Comparison of ENCODE assay signal across 16 cellular contexts in genomic region chr7:9608560-9608959, GRCh38.
DNase-seq lines count a peak whose midpoint lies in the region; ATAC-seq, FAIRE-seq and TF ChIP-seq lines count a peak whose summit lies in the region.
"Had no signal": no experiment of that assay in that cellular context is flagged by ENCODE, and none has a peak within 500 bp of the region (broad histone marks: within the 10 kb centered on the region; RNA-seq: fewer than 3 reads in every experiment).

No MANE protein-coding gene starts in this region.

- TF ChIP-seq CTCF in RWPE2 (IDR thresholded peaks at IDR 0.05; ENCODE audit: poor library complexity, severe bottlenecking): no peak
- no peak for TF ChIP-seq CTCF in epithelial cell of esophagus (IDR thresholded peaks at IDR 0.05; ENCODE audit: insufficient read depth, low read depth, low read length, missing control alignments)

- H3K27me3 ChIP-seq in RWPE2 (ENCODE audit: insufficient read depth, poor library complexity, severe bottlenecking): no peaks in the 10 kb centered on the region
- H3K27me3 ChIP-seq: BLaER1 had no signal

- peak; percentile 68; the same call in 1 of the 3 replicates for ATAC-seq in RWPE2 (ENCODE audit: low read depth)
- no peak for ATAC-seq in activated T-cell treated with anti-CD3 and anti-CD28 coated beads, Interleukin-2, amount 50 U/mL, for 72 hours (replicated peaks in 1 of 2)
- ATAC-seq in GM21717 (IDR thresholded peaks at IDR 0.05; ENCODE audit: unreplicated experiment): no peak
- ATAC-seq in GM21423 (IDR thresholded peaks at IDR 0.05; ENCODE audit: unreplicated experiment): no peak
- ATAC-seq: K562 had no signal

- no peak overlapping the region for H3K4me3 ChIP-seq in RWPE2 (ENCODE audit: severe bottlenecking)
- H3K4me3 ChIP-seq in epithelial cell of esophagus (ENCODE audit: low read length): no peak overlapping the region
- H3K4me3 ChIP-seq: BLaER1, K562 had no signal

- no peak overlapping the region for H3K4me3 Mint-ChIP-seq in activated T-cell treated with anti-CD3 and anti-CD28 coated beads, Interleukin-2, amount 50 U/mL, for 72 hours
- H3K4me3 Mint-ChIP-seq: CD8-positive, alpha-beta memory T cell; HFFc6 had no signal

- peak; percentile 14 for DNase-seq in HPDE6-E6E7 (ENCODE audit: extremely low spot score)
- no peak for DNase-seq in RWPE2 (ENCODE audit: low spot score)
- peak; percentile 29 for DNase-seq in epithelial cell of esophagus (ENCODE audit: low read depth)
- peak; percentile 18 for DNase-seq in urothelium cell line (ENCODE audit: low spot score)
- no peak for DNase-seq in activated T-cell treated with anti-CD3 and anti-CD28 coated beads, Interleukin-2, amount 50 U/mL, for 72 hours
- DNase-seq: Caco-2; CD8-positive, alpha-beta memory T cell; DND-41; GF-D8; GOT3; HCEC 1CT; HFFc6 had no signal

- H3K9me3 Mint-ChIP-seq in activated T-cell treated with anti-CD3 and anti-CD28 coated beads, Interleukin-2, amount 50 U/mL, for 72 hours: peaks cover 2 to 3% of the 10 kb centered on the region in 2 donors

- H3K27ac ChIP-seq in RWPE2 (ENCODE audit: poor library complexity, severe bottlenecking): no peak overlapping the region
- H3K27ac ChIP-seq: BLaER1 had no signal

- no peaks in the 10 kb centered on the region for H3K4me1 ChIP-seq in RWPE2 (ENCODE audit: insufficient read depth, poor library complexity, severe bottlenecking)
- H3K4me1 ChIP-seq: BLaER1, Caco-2 had no signal

- no peaks in the 10 kb centered on the region for H3K9me3 ChIP-seq in RWPE2 (ENCODE audit: severe bottlenecking)
- H3K9me3 ChIP-seq: BLaER1, Caco-2 had no signal

- no peaks in the 10 kb centered on the region for H3K36me3 Mint-ChIP-seq in activated T-cell treated with anti-CD3 and anti-CD28 coated beads, Interleukin-2, amount 50 U/mL, for 72 hours (ENCODE audit: insufficient read depth in 2 of 2)
- H3K36me3 Mint-ChIP-seq: CD8-positive, alpha-beta memory T cell had no signal

- no peaks in the 10 kb centered on the region for H3K36me3 ChIP-seq in RWPE2 (ENCODE audit: low read depth)
- H3K36me3 ChIP-seq: BLaER1 had no signal

- no peaks in the 10 kb centered on the region for H3K4me1 Mint-ChIP-seq in activated T-cell treated with anti-CD3 and anti-CD28 coated beads, Interleukin-2, amount 50 U/mL, for 72 hours (ENCODE audit: low read depth)
- H3K4me1 Mint-ChIP-seq: CD8-positive, alpha-beta memory T cell had no signal

- FAIRE-seq in urothelium cell line (lab: Jason Lieb, UNC): no peak
- FAIRE-seq: K562 had no signal

- no peak overlapping the region for H3K27ac Mint-ChIP-seq in activated T-cell treated with anti-CD3 and anti-CD28 coated beads, Interleukin-2, amount 50 U/mL, for 72 hours
- H3K27ac Mint-ChIP-seq: CD8-positive, alpha-beta memory T cell; HFFc6 had no signal

- H3K27me3 Mint-ChIP-seq in activated T-cell treated with anti-CD3 and anti-CD28 coated beads, Interleukin-2, amount 50 U/mL, for 72 hours (ENCODE audit: low read depth): no peaks in the 10 kb centered on the region
- H3K27me3 Mint-ChIP-seq: CD8-positive, alpha-beta memory T cell had no signal

Comparison
In these comparisons a context has a peak if more than half of its experiments do, and no peak if none do; other contexts are left out.
1. DNase-seq: peak in HPDE6-E6E7 (single experiment), epithelial cell of esophagus (single experiment) and urothelium cell line (single experiment); none in RWPE2 (single experiment) and activated T-cell treated with anti-CD3 and anti-CD28 coated beads, Interleukin-2, amount 50 U/mL, for 72 hours (0 of 2).